9 cellular contexts compared by ENCODE assay signal in genomic region chr12:54420766-54421144, GRCh38. TPM values are rescaled to one million over a fixed set of nuclear protein-coding genes. Genes with fewer than 3 reads are reported as not detected.
DNase-seq lines count a peak whose midpoint lies in the region; ATAC-seq, FAIRE-seq and TF ChIP-seq lines count a peak whose summit lies in the region.
"Had no signal": no experiment of that assay in that cellular context is flagged by ENCODE, and none has a peak within 500 bp of the region (broad histone marks: within the 10 kb centered on the region; RNA-seq: fewer than 3 reads in every experiment).

No MANE protein-coding gene starts in this region.

- ATAC-seq in RWPE2 (ENCODE audit: low read depth) (peak; percentile 5), psoas muscle (peak in 3 of 4 donors; percentile 13 to 16 (median 16)), HG03097 (IDR thresholded peaks at IDR 0.05; ENCODE audit: low FRiP score, unreplicated experiment) (no peak)
- ATAC-seq: HepG2 had no signal

- whole genome bisulfite sequencing in psoas muscle, 3 donors: 39 to 47% (median 45%) methylated on average over 2 of the region's 2 CpGs

- no peak for TF ChIP-seq CTCF in RWPE2 (IDR thresholded peaks at IDR 0.05; ENCODE audit: poor library complexity, severe bottlenecking)
- TF ChIP-seq CTCF in fibroblast of lung (conservative IDR thresholded peaks at IDR 0.05 in 1 of 2, IDR thresholded peaks at IDR 0.05 in 1 of 2; ENCODE audit: low read depth in 1 of 2, low read length in 2 of 2): no peak
- no peak for TF ChIP-seq CTCF in psoas muscle (IDR thresholded peaks at IDR 0.05)

- no peaks in the 10 kb centered on the region for H3K27me3 ChIP-seq in RWPE2 (ENCODE audit: insufficient read depth, poor library complexity, severe bottlenecking)
- H3K27me3 ChIP-seq in fibroblast of lung (ENCODE audit: control insufficient read depth, insufficient read depth, low read length): no peaks in the 10 kb centered on the region
- peaks cover 0 to 2% (median 0%) of the 10 kb centered on the region in 3 donors for H3K27me3 ChIP-seq in psoas muscle (ENCODE audit: insufficient read depth in 3 of 3, low read length in 2 of 3)

- intact Hi-C loops in psoas muscle (cut with DNase I): no loop called here

- H2AFZ ChIP-seq in fibroblast of lung (ENCODE audit: low read length): no peak overlapping the region

- no peak overlapping the region for H3K4me3 ChIP-seq in RWPE2 (ENCODE audit: severe bottlenecking)
- peak overlapping the region in 2 of 4 experiments; percentile 6 to 24 for H3K4me3 ChIP-seq in fibroblast of lung (replicated peaks in 1 of 4; ENCODE audit: control extremely low read depth in 1 of 4, insufficient read depth in 1 of 4, low read depth in 3 of 4, low read length in 4 of 4)
- H3K4me3 ChIP-seq in psoas muscle: no peak overlapping the region

- H3K9ac ChIP-seq in fibroblast of lung (ENCODE audit: insufficient read depth, low read length): no peak overlapping the region

- peaks cover 35% of the 10 kb centered on the region for H3K79me2 ChIP-seq in fibroblast of lung (ENCODE audit: control insufficient read depth, insufficient read depth, low read length)

- H3K4me1 ChIP-seq in RWPE2 (ENCODE audit: insufficient read depth, poor library complexity, severe bottlenecking): peaks cover 54% of the 10 kb centered on the region
- H3K4me1 ChIP-seq in fibroblast of lung (ENCODE audit: control insufficient read depth, extremely low read depth, insufficient read depth, low read length): peaks cover 20% of the 10 kb centered on the region
- peaks cover 22% of the 10 kb centered on the region for H3K4me1 ChIP-seq in psoas muscle

- H3K27ac ChIP-seq in RWPE2 (ENCODE audit: poor library complexity, severe bottlenecking) (peak overlapping the region; percentile 92), fibroblast of lung (ENCODE audit: insufficient read depth, low read length) (peak overlapping the region; percentile 58), psoas muscle (peak overlapping the region; percentile 20)

- H4K20me1 ChIP-seq in fibroblast of lung (ENCODE audit: control insufficient read depth, extremely low read depth, insufficient read depth, low read length): no peaks in the 10 kb centered on the region

- H3K4me2 ChIP-seq in fibroblast of lung (ENCODE audit: extremely low read depth, insufficient read depth, low read length): peak overlapping the region; percentile 53

- peaks cover 13% of the 10 kb centered on the region for H3K36me3 ChIP-seq in RWPE2 (ENCODE audit: low read depth)
- no peaks in the 10 kb centered on the region for H3K36me3 ChIP-seq in fibroblast of lung (ENCODE audit: control insufficient read depth, insufficient read depth, low read length)
- H3K36me3 ChIP-seq in psoas muscle (ENCODE audit: insufficient read depth in 1 of 2, low read depth in 1 of 2): no peaks in the 10 kb centered on the region

- DNase-seq in ELF-1 (ENCODE audit: low read depth, low spot score): peak; percentile 53
- DNase-seq in RWPE2 (ENCODE audit: low spot score): no peak
- DNase-seq in fibroblast of lung (ENCODE audit: low read depth in 2 of 2): no peak
- peak; percentile 74 to 83 for DNase-seq in psoas muscle
- DNase-seq in cerebellar nuclear complex (lab: John Stamatoyannopoulos, UW): no peak
- DNase-seq in NCI-H1092 (lab: John Stamatoyannopoulos, UW): no peak
- DNase-seq in frontal cortex (ENCODE audit: low spot score in 2 of 2): no peak

- FAIRE-seq in frontal cortex (lab: Jason Lieb, UNC): no peak
- FAIRE-seq: HepG2 had no signal

- H3K9me3 ChIP-seq in RWPE2 (ENCODE audit: severe bottlenecking) (no peaks in the 10 kb centered on the region), fibroblast of lung (ENCODE audit: control insufficient read depth, insufficient read depth, low read depth, low read length) (no peaks in the 10 kb centered on the region), psoas muscle (no peaks in the 10 kb centered on the region)

RNA-seq across cellular contexts. Expression of gene ITGA5, which starts 1.7 kb away (rescaled TPM):
- total RNA-seq in fibroblast of lung: 133 and 232 TPM in 2 replicates
- polyA plus RNA-seq in fibroblast of lung: 162 and 199 TPM in 2 replicates
- polyA plus RNA-seq in fibroblast of lung (2012): 222 and 301 TPM in 2 replicates
- polyA minus RNA-seq in fibroblast of lung (ENCODE audit: low replicate concordance): 571 and 815 TPM in 2 replicates
- 10 to 100 TPM; 24.0 to 80.3 (median 41.9) TPM for total RNA-seq in psoas muscle
- polyA plus RNA-seq in psoas muscle: 100 to 1,000 TPM in 1 of 3 donors, 10 to 100 TPM in 2; 13.7 to 244 (median 39.7) TPM
- total RNA-seq in frontal cortex: 3.7 TPM

RNA-seq across cellular contexts. Expression of gene ZNF385A, which starts 36.2 kb away (rescaled TPM):
- total RNA-seq in fibroblast of lung (2.3 and 3.3 TPM in 2 replicates), psoas muscle (10 to 100 TPM; 25.5 to 85.8 (median 68.9) TPM), frontal cortex (1.2 TPM)
- polyA plus RNA-seq in fibroblast of lung (0.64 and 0.69 TPM in 2 replicates), psoas muscle (10 to 100 TPM in 2 of 3 donors, 1 to 10 TPM in 1; 4.9 to 28.0 (median 24.5) TPM)
- polyA plus RNA-seq in fibroblast of lung (2012): 4.3 and 6.1 TPM in 2 replicates
- polyA minus RNA-seq in fibroblast of lung (ENCODE audit: low replicate concordance): 12.6 and 14.3 TPM in 2 replicates

RNA-seq across cellular contexts. Expression of gene GTSF1, which starts 52.6 kb away (rescaled TPM):
- not detected in 2 replicates for total RNA-seq in fibroblast of lung
- polyA plus RNA-seq in fibroblast of lung: not detected in 2 replicates
- polyA plus RNA-seq in fibroblast of lung (2012): not detected in 2 replicates
- polyA minus RNA-seq in fibroblast of lung (ENCODE audit: low replicate concordance): not detected in 2 replicates
- total RNA-seq in psoas muscle: under 1 TPM in 1 of 4 donors, not detected in 3; 0.94 TPM
- polyA plus RNA-seq in psoas muscle: not detected
- not detected for total RNA-seq in frontal cortex
- total RNA-seq: HepG2 had no signal
- polyA plus RNA-seq: HepG2 had no signal

RNA-seq across cellular contexts. Expression of gene GPR84, which starts 56.5 kb away (rescaled TPM):
- total RNA-seq in fibroblast of lung (not detected in 2 replicates), psoas muscle (under 1 TPM in 1 of 4 donors, not detected in 3; 0.40 TPM), frontal cortex (not detected)
- polyA plus RNA-seq in fibroblast of lung (0.03 TPM in 1 of 2 replicates, not detected in the other), psoas muscle (under 1 TPM in 1 of 3 donors, not detected in 2; 0.16 TPM)
- not detected in 2 replicates for polyA plus RNA-seq in fibroblast of lung (2012)
- polyA minus RNA-seq in fibroblast of lung (ENCODE audit: low replicate concordance): not detected in 2 replicates
- total RNA-seq: HepG2 had no signal
- polyA plus RNA-seq: HepG2 had no signal

Comparison
In these comparisons a context has a peak if more than half of its experiments do, and no peak if none do; other contexts are left out.
1. DNase-seq: peak in ELF-1 (single experiment) and psoas muscle (2 of 2); none in RWPE2 (single experiment), fibroblast of lung (0 of 2), cerebellar nuclear complex (0 of 2), NCI-H1092 (single experiment) and frontal cortex (0 of 2).
2. H3K27ac ChIP-seq: peak in every context shown above with its lines; median percentile 92 in RWPE2; 58 in fibroblast of lung; 20 in psoas muscle.